In genomic region chr17:33328129-33328528, GRCh38 we compare ENCODE assay signal across 20 cellular contexts. TPM values are rescaled to one million over a fixed set of nuclear protein-coding genes. Genes with fewer than 3 reads are reported as not detected.
DNase-seq lines count a peak whose midpoint lies in the region; ATAC-seq and TF ChIP-seq lines count a peak whose summit lies in the region.
"Had no signal": no experiment of that assay in that cellular context is flagged by ENCODE, and none has a peak within 500 bp of the region (broad histone marks: within the 10 kb centered on the region; RNA-seq: fewer than 3 reads in every experiment).

No MANE protein-coding gene starts in this region.

- no peak for DNase-seq in SK-N-SH
- peak; percentile 13 for DNase-seq in NB4 (ENCODE audit: low read depth)
- peak; percentile 4 for DNase-seq in fibroblast of villous mesenchyme (ENCODE audit: low read depth)
- DNase-seq in progenitor cell of endocrine pancreas (ENCODE audit: low spot score, unreplicated experiment), result peak; percentile 37
- no peak for DNase-seq in ovary
- DNase-seq in cortex of kidney (lab: John Stamatoyannopoulos, UW), result no peak
- DNase-seq: 8988T; activated gamma-delta T cell treated with Interleukin-2 at 50 U/mL for 16 hours; CD8-positive, alpha-beta T cell; NCI-H146; NCI-H524 treated with DMSO at 0.1 percent for 48 hours; substantia nigra had no signal

- no peak for TF ChIP-seq POLR2A in NB4 (IDR thresholded peaks at IDR 0.05; ENCODE audit: extremely low read depth, insufficient read length)
- TF ChIP-seq POLR2A in ovary (IDR thresholded peaks at IDR 0.05), result no peak

- H3K4me1 ChIP-seq in SK-N-SH (ENCODE audit: control insufficient read depth in 1 of 2, insufficient read depth in 2 of 2, low read depth in 1 of 2, low read length in 1 of 2) (no peaks in the 10 kb centered on the region), ovary (ENCODE audit: insufficient read depth) (no peaks in the 10 kb centered on the region)
- H3K4me1 ChIP-seq: HAP-1 had no signal

- no peak for ATAC-seq in SK-N-SH treated with all-trans-retinoic acid at 6 μM for 48 hours
- no peak for ATAC-seq in HG02973 (IDR thresholded peaks at IDR 0.05; ENCODE audit: unreplicated experiment)
- ATAC-seq: CD8-positive, alpha-beta T cell; left colon had no signal

- H3F3A ChIP-seq in SK-N-SH (replicated peaks; ENCODE audit: insufficient read depth), result no peaks in the 10 kb centered on the region

- TF ChIP-seq RAD21 in SK-N-SH (IDR thresholded peaks at IDR 0.05; ENCODE audit: low read length), result no peak

- H3K4me1 Mint-ChIP-seq in progenitor cell of endocrine pancreas (ENCODE audit: low read depth), result no peaks in the 10 kb centered on the region

- H3K9me3 ChIP-seq in SK-N-SH (no peaks in the 10 kb centered on the region), ovary (no peaks in the 10 kb centered on the region)
- H3K9me3 ChIP-seq: HAP-1, neutrophil had no signal

- no peaks in the 10 kb centered on the region for H3K36me3 Mint-ChIP-seq in progenitor cell of endocrine pancreas (ENCODE audit: insufficient read depth)
- H3K36me3 Mint-ChIP-seq: CD8-positive, alpha-beta T cell had no signal

- POLR2A ChIA-PET in SK-N-SH (lab: Yijun Ruan, JAX), result no interaction called here

- no peaks in the 10 kb centered on the region for H3K36me3 ChIP-seq in SK-N-SH (replicated peaks in 1 of 2; ENCODE audit: control insufficient read depth in 1 of 2, insufficient read depth in 2 of 2, low read length in 1 of 2)
- no peaks in the 10 kb centered on the region for H3K36me3 ChIP-seq in ovary
- H3K36me3 ChIP-seq: HAP-1, neutrophil had no signal

- no peaks in the 10 kb centered on the region for H3K9me3 Mint-ChIP-seq in progenitor cell of endocrine pancreas (ENCODE audit: low read depth)
- H3K9me3 Mint-ChIP-seq: CD8-positive, alpha-beta T cell had no signal

- H3K9ac ChIP-seq in SK-N-SH, result no peak overlapping the region

- peaks cover 43% of the 10 kb centered on the region for H3K27me3 Mint-ChIP-seq in progenitor cell of endocrine pancreas

- no peaks in the 10 kb centered on the region for H4K20me1 ChIP-seq in SK-N-SH (ENCODE audit: insufficient read depth)

- H3K4me3 ChIP-seq in SK-N-SH (ENCODE audit: low read depth in 2 of 2, low read length in 1 of 2) (no peak overlapping the region), NB4 (ENCODE audit: low read depth, low read length) (no peak overlapping the region), fibroblast of villous mesenchyme (ENCODE audit: low read depth, low read length) (no peak overlapping the region), ovary (no peak overlapping the region)
- H3K4me3 ChIP-seq: HAP-1 had no signal

- no peak overlapping the region for H2AFZ ChIP-seq in SK-N-SH (ENCODE audit: low read depth)

- no peaks in the 10 kb centered on the region for H3K79me2 ChIP-seq in SK-N-SH (ENCODE audit: insufficient read depth)

- no peak overlapping the region for H3K4me2 ChIP-seq in SK-N-SH

- no peak overlapping the region for H3K27ac Mint-ChIP-seq in progenitor cell of endocrine pancreas
- H3K27ac Mint-ChIP-seq: CD8-positive, alpha-beta T cell had no signal

- no peaks in the 10 kb centered on the region for H3K27me3 ChIP-seq in SK-N-SH (ENCODE audit: insufficient read depth)
- H3K27me3 ChIP-seq in ovary, result no peaks in the 10 kb centered on the region
- H3K27me3 ChIP-seq: neutrophil had no signal

- H3K27ac ChIP-seq in SK-N-SH (ENCODE audit: low read depth in 2 of 2, low read length in 1 of 2), result no peak overlapping the region
- H3K27ac ChIP-seq in ovary, result no peak overlapping the region
- H3K27ac ChIP-seq: neutrophil had no signal

- H3K4me3 Mint-ChIP-seq in progenitor cell of endocrine pancreas (ENCODE audit: low read depth), result no peak overlapping the region
- H3K4me3 Mint-ChIP-seq: CD8-positive, alpha-beta T cell had no signal

- 49% methylated on average over 4 of the region's 4 CpGs for WGBS in SK-N-SH (ENCODE audit: low lambda C conversion rate)
- WGBS in ovary, 3 donors, result 15 to 18% (median 16%) methylated on average over 4 of the region's 4 CpGs

- H3K9me2 ChIP-seq in SK-N-SH, result no peaks in the 10 kb centered on the region

- TF ChIP-seq EP300 in SK-N-SH (IDR thresholded peaks at IDR 0.05; ENCODE audit: borderline replicate concordance in 1 of 2, low read depth in 1 of 2, low read length in 1 of 2), result no peak
- no peak for TF ChIP-seq EP300 in ovary (IDR thresholded peaks at IDR 0.05)

- intact Hi-C loops in ovary (cut with DNase I), result no loop called here

- TF ChIP-seq CTCF in SK-N-SH (IDR thresholded peaks at IDR 0.05), result no peak
- TF ChIP-seq CTCF in NB4 (IDR thresholded peaks at IDR 0.05; ENCODE audit: low read depth, low read length), result no peak
- no peak for TF ChIP-seq CTCF in fibroblast of villous mesenchyme (IDR thresholded peaks at IDR 0.05; ENCODE audit: insufficient read depth, low read depth, low read length)
- no peak for TF ChIP-seq CTCF in progenitor cell of endocrine pancreas (IDR thresholded peaks at IDR 0.05; ENCODE audit: unreplicated experiment)
- TF ChIP-seq CTCF in ovary (IDR thresholded peaks at IDR 0.05), result no peak

- CTCF ChIA-PET in SK-N-SH (lab: Yijun Ruan, JAX), result interaction anchor here (0.9 kb wide), 1 partner anchor 13 kb away, joined by 3 read pairs; no protein-coding TSS in a partner anchor

TF ChIP-seq in SK-N-SH, 30 proteins besides CTCF, POLR2A, EP300 and RAD21:
- peak; percentile 95 for TF ChIP-seq REST (IDR thresholded peaks at IDR 0.05; ENCODE audit: low read depth, low read length)
- no peak for TF ChIP-seq POLR2AphosphoS5 (IDR thresholded peaks at IDR 0.05; ENCODE audit: low read depth, low read length)
- TF ChIP-seq FOXM1 (IDR thresholded peaks at IDR 0.05; ENCODE audit: low read depth), result no peak

TF ChIP-seq in SK-N-SH treated with all-trans-retinoic acid at 6 μM for 48 hours, 23 proteins besides CTCF, POLR2A, EP300 and RAD21:
- TF ChIP-seq ESRRG (CRISPR knock-in tag; IDR thresholded peaks at IDR 0.05) (no peak), CSDC2 (CRISPR knock-in tag; IDR thresholded peaks at IDR 0.05) (no peak), CREB5 (CRISPR knock-in tag; IDR thresholded peaks at IDR 0.05; ENCODE audit: low read depth) (no peak), ZNF70 (CRISPR knock-in tag; IDR thresholded peaks at IDR 0.05) (no peak), ARNTL (CRISPR knock-in tag; IDR thresholded peaks at IDR 0.05; ENCODE audit: borderline replicate concordance, low read depth) (no peak), CSRNP3 (CRISPR knock-in tag; IDR thresholded peaks at IDR 0.05) (no peak), ZFP30 (CRISPR knock-in tag; IDR thresholded peaks at IDR 0.05) (no peak), OSR1 (CRISPR knock-in tag; IDR thresholded peaks at IDR 0.05) (no peak), TCF4 (CRISPR knock-in tag; IDR thresholded peaks at IDR 0.05; ENCODE audit: borderline replicate concordance) (no peak), GLIS3 (CRISPR knock-in tag; IDR thresholded peaks at IDR 0.05) (no peak), PPARA (CRISPR knock-in tag; IDR thresholded peaks at IDR 0.05; ENCODE audit: borderline replicate concordance) (no peak), RARB (CRISPR knock-in tag; IDR thresholded peaks at IDR 0.05) (no peak), PATZ1 (CRISPR knock-in tag; IDR thresholded peaks at IDR 0.05; ENCODE audit: borderline replicate concordance) (no peak), ZC3H10 (CRISPR knock-in tag; IDR thresholded peaks at IDR 0.05) (no peak), ZFP3 (CRISPR knock-in tag; IDR thresholded peaks at IDR 0.05) (no peak), SNAI2 (CRISPR knock-in tag; IDR thresholded peaks at IDR 0.05) (no peak)

RNA-seq across cellular contexts. Expression of gene ASIC2, which starts 35.0 kb away (rescaled TPM):
- polyA plus RNA-seq in SK-N-SH (2012; rRNA removed) (0.08 and 0.13 TPM in 2 replicates), ovary (under 1 TPM; 0.04 to 0.20 TPM)
- 0.05 and 0.09 TPM in 2 replicates for polyA plus RNA-seq in SK-N-SH (2012; cell fraction: cytosol; rRNA removed)
- 0.04 and 0.08 TPM in 2 replicates for polyA plus RNA-seq in SK-N-SH (2012; cell fraction: nucleus; rRNA removed)
- total RNA-seq in fibroblast of villous mesenchyme (not detected in 2 replicates), progenitor cell of endocrine pancreas (0.29 and 1.2 TPM in 2 replicates), ovary (1 to 10 TPM in 1 of 7 donors, under 1 TPM in 4, not detected in 2; 0.17 to 1.3 (median 0.38) TPM)
- total RNA-seq: CD8-positive, alpha-beta T cell; glomerular endothelial cell; RPMI7951; T-helper 2 cell treated with Interferon-gamma antibody and Interleukin-4, amounts not matched to agents 100 ng/mL and 5 ng/mL, for 36 hours had no signal

Comparison
In these comparisons a context has a peak if more than half of its experiments do, and no peak if none do; other contexts are left out.
1. DNase-seq: peak in NB4 (single experiment), fibroblast of villous mesenchyme (single experiment) and progenitor cell of endocrine pancreas (single experiment); none in SK-N-SH (single experiment), ovary (0 of 5) and cortex of kidney (single experiment).